ENCODE assay signal across 35 cellular contexts in genomic region chr3:10473581-10474438, GRCh38. TPM values are rescaled to one million over a fixed set of nuclear protein-coding genes. Genes with fewer than 3 reads are reported as not detected.
A peak's percentile ranks its signal among the peaks of the same experiment; 100 is the strongest.
DNase-seq lines count a peak whose midpoint lies in the region; ATAC-seq and TF ChIP-seq lines count a peak whose summit lies in the region.
"Had no signal": no experiment of that assay in that cellular context is flagged by ENCODE, and none has a peak within 500 bp of the region (broad histone marks: within the 10 kb centered on the region; RNA-seq: fewer than 3 reads in every experiment).

No MANE protein-coding gene starts in this region.

- peak overlapping the region in 2 of 11 experiments; percentile 21 to 45; a peak in 3 of 22 replicates for H3K9ac ChIP-seq in BLaER1 treated with 17β-estradiol and CSF1 and Interleukin-3, amounts not matched to agents 10 nM and 100 nM
- no peak overlapping the region for H3K9ac ChIP-seq in H9 (ENCODE audit: extremely low read depth, insufficient read length, low read length)
- H3K9ac ChIP-seq in neuronal stem cell (ENCODE audit: low read depth, low read length, poor library complexity): no peak overlapping the region

- no peaks in the 10 kb centered on the region for H3K79me1 ChIP-seq in H9 (ENCODE audit: insufficient read depth, low read depth, low read length, poor library complexity, severe bottlenecking)
- no peaks in the 10 kb centered on the region for H3K79me1 ChIP-seq in neuronal stem cell (ENCODE audit: low read depth, low read length)

- intact Hi-C loops in activated T-helper 2 cell treated with anti-CD3 and anti-CD28 coated beads, Interferon-gamma antibody, Interleukin-2, Interleukin-4, amounts not matched to agents 10 μg/mL and 5 μg/mL and 100 μg/mL, durations not matched to agents 14 hours and 24 hours and 36 hours (cut with micrococcal nuclease): no loop called here

- H3K27me3 Mint-ChIP-seq in H9 (ENCODE audit: low read depth) (peaks cover 22% of the 10 kb centered on the region), chondrocyte (ENCODE audit: low read depth) (peaks cover 57% of the 10 kb centered on the region)
- peaks cover 11% of the 10 kb centered on the region for H3K27me3 Mint-ChIP-seq in T-helper 2 cell treated with Interferon-gamma antibody and Interleukin-4, amounts not matched to agents 5 μg/mL and 100 μg/mL, for 36 hours (ENCODE audit: low read depth)
- H3K27me3 Mint-ChIP-seq in activated T-helper 2 cell treated with anti-CD3 and anti-CD28 coated beads, Interferon-gamma antibody, Interleukin-2, Interleukin-4, amounts not matched to agents 10 μg/mL and 5 μg/mL and 100 μg/mL, durations not matched to agents 14 hours and 24 hours and 36 hours (ENCODE audit: low read depth): peaks cover 3% of the 10 kb centered on the region

- H3K23me2 ChIP-seq in H9 (ENCODE audit: insufficient read length, low read depth, low read length, poor library complexity, severe bottlenecking): no peaks in the 10 kb centered on the region

- H3K79me2 ChIP-seq in H9 (ENCODE audit: insufficient read depth, low read length): no peaks in the 10 kb centered on the region

- no peak overlapping the region for H2BK12ac ChIP-seq in H9 (ENCODE audit: insufficient read length, low read depth, low read length)
- H2BK12ac ChIP-seq in neuronal stem cell (ENCODE audit: low read length): no peak overlapping the region

- H3K9me3 Mint-ChIP-seq in H9 (peaks cover 5 to 7% of the 10 kb centered on the region in 2 experiments; a peak in 4 of 5 replicates), chondrocyte (ENCODE audit: low read depth) (peaks cover 7% of the 10 kb centered on the region)
- no peaks in the 10 kb centered on the region for H3K9me3 Mint-ChIP-seq in T-helper 2 cell treated with Interferon-gamma antibody and Interleukin-4, amounts not matched to agents 5 μg/mL and 100 μg/mL, for 36 hours
- no peaks in the 10 kb centered on the region for H3K9me3 Mint-ChIP-seq in activated T-helper 2 cell treated with anti-CD3 and anti-CD28 coated beads, Interferon-gamma antibody, Interleukin-2, Interleukin-4, amounts not matched to agents 10 μg/mL and 5 μg/mL and 100 μg/mL, durations not matched to agents 14 hours and 24 hours and 36 hours
- H3K9me3 Mint-ChIP-seq: natural killer cell had no signal

- peak overlapping the region in 4 of 11 experiments; percentile 13 to 54 (median 32); a peak in 3 of 22 replicates for H3K27ac ChIP-seq in BLaER1 treated with 17β-estradiol and CSF1 and Interleukin-3, amounts not matched to agents 10 nM and 100 nM
- no peak overlapping the region for H3K27ac ChIP-seq in H9 (ENCODE audit: insufficient read length, low read depth, low read length)
- H3K27ac ChIP-seq in neuronal stem cell (replicated peaks; ENCODE audit: low read length): no peak overlapping the region
- H3K27ac ChIP-seq: ascending aorta, esophagus squamous epithelium, pancreas, right atrium auricular region, RWPE1, suprapubic skin had no signal

- H3K4me3 Mint-ChIP-seq in H9: no peak overlapping the region; a peak in 1 of 5 replicates
- no peak overlapping the region for H3K4me3 Mint-ChIP-seq in chondrocyte (ENCODE audit: unreplicated experiment)
- H3K4me3 Mint-ChIP-seq in T-helper 2 cell treated with Interferon-gamma antibody and Interleukin-4, amounts not matched to agents 5 μg/mL and 100 μg/mL, for 36 hours: no peak overlapping the region
- no peak overlapping the region for H3K4me3 Mint-ChIP-seq in activated T-helper 2 cell treated with anti-CD3 and anti-CD28 coated beads, Interferon-gamma antibody, Interleukin-2, Interleukin-4, amounts not matched to agents 10 μg/mL and 5 μg/mL and 100 μg/mL, durations not matched to agents 14 hours and 24 hours and 36 hours (ENCODE audit: low read depth)
- H3K4me3 Mint-ChIP-seq: activated CD8-positive, alpha-beta T cell treated with anti-CD3 and anti-CD28 coated beads, Interleukin-2, amount 10 ng/mL, durations not matched to agents 7 days and 5 days; activated naive CD8-positive, alpha-beta T cell; dendritic cell treated with granulocyte-macrophage colony-stimulating factor and Interleukin-4, amounts not matched to agents 40 ng/mL and 50 ng/mL, for 4 days; natural killer cell; stimulated activated naive B cell treated with anti-CD40 and anti-IgM and Interleukin-4, amounts not matched to agents 10 μg/mL and 1 μg/mL and 100 μg/mL, for 72 hours had no signal

- H4K5ac ChIP-seq in H9 (ENCODE audit: insufficient read length, low read depth, low read length): no peak overlapping the region

- H4K20me1 ChIP-seq in BLaER1 treated with 17β-estradiol and CSF1 and Interleukin-3, amounts not matched to agents 10 nM and 100 nM: 0 out of 22 replicates have a peak, but pooled peaks cover 0 to 7% (median 0%) of the 10 kb centered on the region in 11 experiments
- H4K20me1 ChIP-seq in H9 (ENCODE audit: control insufficient read depth, insufficient read depth, insufficient read length): no peaks in the 10 kb centered on the region

- H3K27me3 ChIP-seq in BLaER1 treated with 17β-estradiol and CSF1 and Interleukin-3, amounts not matched to agents 10 nM and 100 nM: no peaks in the 10 kb centered on the region
- H3K27me3 ChIP-seq in H9 (ENCODE audit: insufficient read depth, low read length) (no peaks in the 10 kb centered on the region), neuronal stem cell (ENCODE audit: control insufficient read depth in 3 of 3, insufficient read depth in 3 of 3, low read depth in 1 of 3, low read length in 3 of 3) (no peaks in the 10 kb centered on the region)
- H3K27me3 ChIP-seq: ascending aorta, BE2C had no signal

- peak; percentile 42 for DNase-seq in H9
- peak; percentile 36 for DNase-seq in chondrocyte (ENCODE audit: low spot score)
- no peak for DNase-seq in neuronal stem cell (ENCODE audit: low spot score)
- DNase-seq in T-helper 2 cell treated with Interferon-gamma antibody and Interleukin-4, amounts not matched to agents 5 μg/mL and 100 μg/mL, for 36 hours (ENCODE audit: low spot score): no peak
- DNase-seq in activated T-helper 2 cell treated with anti-CD3 and anti-CD28 coated beads, Interferon-gamma antibody, Interleukin-2, Interleukin-4, amounts not matched to agents 10 μg/mL and 5 μg/mL and 100 μg/mL, durations not matched to agents 14 hours and 24 hours and 36 hours (ENCODE audit: low spot score): no peak
- DNase-seq: activated CD4-positive, alpha-beta T cell treated with anti-CD3 and anti-CD28 coated beads for 1 hour; activated CD8-positive, alpha-beta T cell treated with anti-CD3 and anti-CD28 coated beads, Interleukin-2, amount 10 ng/mL, durations not matched to agents 7 days and 5 days; activated effector memory CD4-positive, alpha-beta T cell treated with Interleukin-2 at 50 U/mL for 16 hours; BE2C; central memory CD4-positive, alpha-beta T cell; COR-L47; DND-41; esophagus squamous epithelium; hippocampal formation; Kasumi-1; left ventricle myocardium superior; natural killer cell; NCI-H1436; NCI-H774; pancreas; stimulated activated CD4-positive, alpha-beta T cell treated with anti-CD3 and anti-CD28 coated beads, Interleukin-4, amount 100 ng/mL, for 4 hours; stimulated activated naive B cell treated with anti-CD40 and anti-IgM and Interleukin-4, amounts not matched to agents 10 μg/mL and 1 μg/mL and 100 μg/mL, for 72 hours had no signal

- H3K18ac ChIP-seq in H9 (ENCODE audit: insufficient read length, low read depth, low read length) (no peak overlapping the region), neuronal stem cell (ENCODE audit: low read length) (peak overlapping the region; percentile 30)

- H3K27ac Mint-ChIP-seq in H9: no peak overlapping the region
- no peak overlapping the region for H3K27ac Mint-ChIP-seq in chondrocyte (ENCODE audit: unreplicated experiment)
- H3K27ac Mint-ChIP-seq in T-helper 2 cell treated with Interferon-gamma antibody and Interleukin-4, amounts not matched to agents 5 μg/mL and 100 μg/mL, for 36 hours: no peak overlapping the region
- no peak overlapping the region for H3K27ac Mint-ChIP-seq in activated T-helper 2 cell treated with anti-CD3 and anti-CD28 coated beads, Interferon-gamma antibody, Interleukin-2, Interleukin-4, amounts not matched to agents 10 μg/mL and 5 μg/mL and 100 μg/mL, durations not matched to agents 14 hours and 24 hours and 36 hours
- H3K27ac Mint-ChIP-seq: activated CD8-positive, alpha-beta T cell treated with anti-CD3 and anti-CD28 coated beads, Interleukin-2, amount 10 ng/mL, durations not matched to agents 7 days and 5 days; activated naive CD8-positive, alpha-beta T cell; dendritic cell treated with granulocyte-macrophage colony-stimulating factor and Interleukin-4, amounts not matched to agents 40 ng/mL and 50 ng/mL, for 4 days; natural killer cell; stimulated activated naive B cell treated with anti-CD40 and anti-IgM and Interleukin-4, amounts not matched to agents 10 μg/mL and 1 μg/mL and 100 μg/mL, for 72 hours had no signal

- H2BK20ac ChIP-seq in H9 (ENCODE audit: low read depth, low read length, poor library complexity, severe bottlenecking): no peak overlapping the region

- H2BK15ac ChIP-seq in H9 (ENCODE audit: low read depth, low read length) (no peak overlapping the region), neuronal stem cell (ENCODE audit: low read length) (peak overlapping the region; percentile 16)

- peaks cover 0 to 11% (median 6%) of the 10 kb centered on the region in 11 experiments; a peak in 11 of 22 replicates for H3K36me3 ChIP-seq in BLaER1 treated with 17β-estradiol and CSF1 and Interleukin-3, amounts not matched to agents 10 nM and 100 nM
- no peaks in the 10 kb centered on the region for H3K36me3 ChIP-seq in neuronal stem cell (replicated peaks in 1 of 2; ENCODE audit: control insufficient read depth in 2 of 2, insufficient read depth in 2 of 2, low read length in 2 of 2)
- H3K36me3 ChIP-seq: ascending aorta, BE2C, esophagus squamous epithelium, pancreas, right atrium auricular region, suprapubic skin had no signal

- H2AK5ac ChIP-seq in H9 (ENCODE audit: insufficient read length, low read length): no peak overlapping the region
- H2AK5ac ChIP-seq in neuronal stem cell (ENCODE audit: low read depth, low read length): no peak overlapping the region

- H3K4me1 ChIP-seq in BLaER1 treated with 17β-estradiol and CSF1 and Interleukin-3, amounts not matched to agents 10 nM and 100 nM: peaks cover 38 to 92% (median 87%) of the 10 kb centered on the region in 10 experiments
- H3K4me1 ChIP-seq in H9 (ENCODE audit: insufficient read depth, low read length): no peaks in the 10 kb centered on the region; the same call in 1 of the 2 replicates
- peaks cover 9 to 18% of the 10 kb centered on the region in 2 donors for H3K4me1 ChIP-seq in neuronal stem cell (ENCODE audit: control insufficient read depth in 2 of 2, insufficient read depth in 1 of 2, low read depth in 1 of 2, low read length in 2 of 2)
- H3K4me1 ChIP-seq: ascending aorta, BE2C, esophagus squamous epithelium, pancreas, suprapubic skin had no signal

- H3K9me3 ChIP-seq in BLaER1 treated with 17β-estradiol and CSF1 and Interleukin-3, amounts not matched to agents 10 nM and 100 nM (replicated peaks in 1 of 11): peaks cover 12 to 22% (median 13%) of the 10 kb centered on the region in 11 experiments
- H3K9me3 ChIP-seq in H9 (ENCODE audit: control insufficient read depth, low read depth, low read length) (no peaks in the 10 kb centered on the region), neuronal stem cell (replicated peaks in 1 of 2; ENCODE audit: control insufficient read depth in 2 of 2, insufficient read depth in 1 of 2, low read depth in 1 of 2, low read length in 2 of 2) (peaks cover 0 to 2% of the 10 kb centered on the region in 2 donors)
- H3K9me3 ChIP-seq: ascending aorta, BE2C, esophagus squamous epithelium, pancreas, right atrium auricular region, suprapubic skin had no signal

- no peak overlapping the region for H3K4me3 ChIP-seq in BLaER1 treated with 17β-estradiol and CSF1 and Interleukin-3, amounts not matched to agents 10 nM and 100 nM
- no peak overlapping the region for H3K4me3 ChIP-seq in neuronal stem cell (ENCODE audit: low read length in 2 of 2)
- H3K4me3 ChIP-seq: ascending aorta, esophagus squamous epithelium, GM12878, pancreas, right atrium auricular region, suprapubic skin had no signal

- TF ChIP-seq CTCF in H9 (conservative IDR thresholded peaks at IDR 0.05) (peak; percentile 21; the same call in 2 of the 3 replicates), chondrocyte (IDR thresholded peaks at IDR 0.05) (no peak)

- peak overlapping the region; percentile 57 to 88 (median 71) for H3K4me2 ChIP-seq in BLaER1 treated with 17β-estradiol and CSF1 and Interleukin-3, amounts not matched to agents 10 nM and 100 nM
- H3K4me2 ChIP-seq in H9 (ENCODE audit: insufficient read depth, insufficient read length, low read length) (no peak overlapping the region), neuronal stem cell (ENCODE audit: insufficient read depth, low read length, poor library complexity, severe bottlenecking) (no peak overlapping the region)

- H2BK5ac ChIP-seq in H9 (ENCODE audit: insufficient read length, low read length): no peak overlapping the region
- no peak overlapping the region for H2BK5ac ChIP-seq in neuronal stem cell (ENCODE audit: low read length)

- no peak overlapping the region for H3K14ac ChIP-seq in H9 (ENCODE audit: insufficient read depth, low read length)
- H3K14ac ChIP-seq in neuronal stem cell (ENCODE audit: low read length): no peak overlapping the region

- H2AFZ ChIP-seq in H9 (ENCODE audit: low read length) (no peak overlapping the region), neuronal stem cell (ENCODE audit: low read length) (no peak overlapping the region)

- peaks cover 0 to 5% (median 0%) of the 10 kb centered on the region in 3 experiments; a peak in 3 of 7 replicates for H3K36me3 Mint-ChIP-seq in H9 (ENCODE audit: insufficient read depth in 1 of 3, low read depth in 3 of 3)
- peaks cover 3% of the 10 kb centered on the region for H3K36me3 Mint-ChIP-seq in chondrocyte (ENCODE audit: low read depth)
- no peaks in the 10 kb centered on the region for H3K36me3 Mint-ChIP-seq in T-helper 2 cell treated with Interferon-gamma antibody and Interleukin-4, amounts not matched to agents 5 μg/mL and 100 μg/mL, for 36 hours (ENCODE audit: low read depth)
- no peaks in the 10 kb centered on the region for H3K36me3 Mint-ChIP-seq in activated T-helper 2 cell treated with anti-CD3 and anti-CD28 coated beads, Interferon-gamma antibody, Interleukin-2, Interleukin-4, amounts not matched to agents 10 μg/mL and 5 μg/mL and 100 μg/mL, durations not matched to agents 14 hours and 24 hours and 36 hours (ENCODE audit: low read depth)
- H3K36me3 Mint-ChIP-seq: activated naive CD8-positive, alpha-beta T cell; natural killer cell had no signal

- H4K8ac ChIP-seq in H9 (replicated peaks; ENCODE audit: insufficient read length, low read depth, low read length) (no peak overlapping the region), neuronal stem cell (ENCODE audit: low read depth, low read length) (no peak overlapping the region)

- no CpG with 5 or more reads among the region's 8 CpGs for WGBS in H9 (ENCODE audit: extremely low coverage, insufficient read length, low lambda C conversion rate)
- WGBS in neuronal stem cell (ENCODE audit: extremely low coverage in 2 of 2, insufficient read length in 2 of 2, insufficient replicate concordance in 1 of 2), 2 donors: no CpG with 5 or more reads among the region's 8 CpGs

- peaks cover 17 to 27% of the 10 kb centered on the region in 2 experiments for H3K4me1 Mint-ChIP-seq in H9
- H3K4me1 Mint-ChIP-seq in chondrocyte (ENCODE audit: low read depth): peaks cover 5% of the 10 kb centered on the region
- no peaks in the 10 kb centered on the region for H3K4me1 Mint-ChIP-seq in T-helper 2 cell treated with Interferon-gamma antibody and Interleukin-4, amounts not matched to agents 5 μg/mL and 100 μg/mL, for 36 hours (ENCODE audit: low read depth)
- H3K4me1 Mint-ChIP-seq in activated T-helper 2 cell treated with anti-CD3 and anti-CD28 coated beads, Interferon-gamma antibody, Interleukin-2, Interleukin-4, amounts not matched to agents 10 μg/mL and 5 μg/mL and 100 μg/mL, durations not matched to agents 14 hours and 24 hours and 36 hours (ENCODE audit: low read depth): peaks cover 1% of the 10 kb centered on the region
- H3K4me1 Mint-ChIP-seq: natural killer cell had no signal

- H4K91ac ChIP-seq in H9 (ENCODE audit: insufficient read length, low read depth, low read length): no peak overlapping the region
- H4K91ac ChIP-seq in neuronal stem cell (ENCODE audit: low read depth, low read length, poor library complexity): no peak overlapping the region

- H3K4ac ChIP-seq in H9 (ENCODE audit: low read depth, low read length): no peak overlapping the region
- no peak overlapping the region for H3K4ac ChIP-seq in neuronal stem cell (ENCODE audit: low read length)

- no peak overlapping the region for H2BK120ac ChIP-seq in H9 (ENCODE audit: low read depth, low read length, poor library complexity, severe bottlenecking)
- H2BK120ac ChIP-seq in neuronal stem cell (ENCODE audit: low read depth, low read length): no peak overlapping the region

- H3K56ac ChIP-seq in H9 (ENCODE audit: insufficient read length, low read depth, low read length): no peak overlapping the region

- H3T11ph ChIP-seq in H9 (ENCODE audit: low read length): no peak overlapping the region

- H3K23ac ChIP-seq in H9 (ENCODE audit: insufficient read length, low read depth, low read length) (no peak overlapping the region), neuronal stem cell (ENCODE audit: low read depth, low read length, poor library complexity) (no peak overlapping the region)

- ATAC-seq in HG03460 (IDR thresholded peaks at IDR 0.05; ENCODE audit: unreplicated experiment) (no peak), HG02759 (IDR thresholded peaks at IDR 0.05; ENCODE audit: unreplicated experiment) (no peak)
- ATAC-seq: activated CD8-positive, alpha-beta T cell treated with anti-CD3 and anti-CD28 coated beads, Interleukin-2, amount 10 ng/mL, durations not matched to agents 7 days and 5 days; natural killer cell; pancreas; stimulated activated naive B cell treated with anti-CD40 and anti-IgM and Interleukin-4, amounts not matched to agents 10 μg/mL and 1 μg/mL and 100 μg/mL, for 72 hours had no signal

RNA-seq across cellular contexts. Expression of gene ATP2B2, which starts 31.6 kb away (rescaled TPM):
- total RNA-seq in H9 (2021) (0.22 and 0.33 TPM in 2 replicates), chondrocyte (0.08 to 0.25 TPM (median 0.24 TPM) in 3 replicates)
- 0.15 TPM for polyA plus RNA-seq in neuronal stem cell (2013, experiment 1 of 2)
- 0.17 TPM for polyA plus RNA-seq in neuronal stem cell (2013, experiment 2 of 2)
- total RNA-seq in activated T-helper 2 cell treated with anti-CD3 and anti-CD28 coated beads, Interferon-gamma antibody, Interleukin-2, Interleukin-4, amounts not matched to agents 10 μg/mL and 5 μg/mL and 100 μg/mL, durations not matched to agents 14 hours and 24 hours and 36 hours: not detected in 2 replicates
- total RNA-seq: activated CD8-positive, alpha-beta T cell treated with anti-CD3 and anti-CD28 coated beads, Interleukin-2, amount 10 ng/mL, durations not matched to agents 7 days and 5 days; ascending aorta; GM12878; left ventricle myocardium superior; mononuclear cell; natural killer cell; T-helper 1 cell treated with Interleukin-12 subunit alpha and Interleukin-12 subunit beta and Interleukin-4 antibody, amounts not matched to agents 30 ng/mL and 1 ng/mL, for 36 hours; ureter had no signal

Comparison
In these comparisons a context has a peak if more than half of its experiments do, and no peak if none do; other contexts are left out.
1. H3K4me2 ChIP-seq: peak in BLaER1 treated with 17β-estradiol and CSF1 and Interleukin-3, amounts not matched to agents 10 nM and 100 nM (11 of 11); none in H9 (single experiment) and neuronal stem cell (single experiment).
2. DNase-seq: peak in H9 (single experiment) and chondrocyte (single experiment); none in neuronal stem cell (single experiment), T-helper 2 cell treated with Interferon-gamma antibody and Interleukin-4, amounts not matched to agents 5 μg/mL and 100 μg/mL, for 36 hours (single experiment) and activated T-helper 2 cell treated with anti-CD3 and anti-CD28 coated beads, Interferon-gamma antibody, Interleukin-2, Interleukin-4, amounts not matched to agents 10 μg/mL and 5 μg/mL and 100 μg/mL, durations not matched to agents 14 hours and 24 hours and 36 hours (single experiment).